Comparison of ENCODE assay signal across 9 cellular contexts in genomic region chr17:83082899-83083367, GRCh38. TPM values are rescaled to one million over a fixed set of nuclear protein-coding genes. Genes with fewer than 3 reads are reported as not detected.
A peak's percentile ranks its signal among the peaks of the same experiment; 100 is the strongest.
DNase-seq lines count a peak whose midpoint lies in the region; ATAC-seq and TF ChIP-seq lines count a peak whose summit lies in the region.
"Had no signal": no experiment of that assay in that cellular context is flagged by ENCODE, and none has a peak within 500 bp of the region (broad histone marks: within the 10 kb centered on the region; RNA-seq: fewer than 3 reads in every experiment).

No MANE protein-coding gene starts in this region.

- peak overlapping the region; percentile 20 for H3K9ac ChIP-seq in mesendoderm (ENCODE audit: low read length)

- no peaks in the 10 kb centered on the region for H3K9me3 ChIP-seq in thoracic aorta

- no peak overlapping the region for H3K4me2 ChIP-seq in mesendoderm (ENCODE audit: low read length)

- H2AK5ac ChIP-seq in mesendoderm (ENCODE audit: low read length), result no peak overlapping the region

- H3K4me1 ChIP-seq in mesendoderm (ENCODE audit: control insufficient read depth, low read depth, low read length) (peaks cover 5% of the 10 kb centered on the region), thoracic aorta (ENCODE audit: control insufficient read depth in 1 of 2, low read depth in 2 of 2) (peaks cover 54 to 76% of the 10 kb centered on the region in 2 donors)

- no peak overlapping the region for H2BK120ac ChIP-seq in mesendoderm (ENCODE audit: low read depth, low read length)

- H4K5ac ChIP-seq in mesendoderm (ENCODE audit: low read length), result no peak overlapping the region

- H3K56ac ChIP-seq in mesendoderm (ENCODE audit: low read length), result peak overlapping the region; percentile 73

- no CpG with 5 or more reads among the region's 21 CpGs for WGBS in mesendoderm (ENCODE audit: extremely low coverage, insufficient coverage, low lambda C conversion rate)

- H3K36me3 ChIP-seq in mesendoderm (ENCODE audit: control insufficient read depth, insufficient read depth, low read length) (no peaks in the 10 kb centered on the region), thoracic aorta (peaks cover 12% of the 10 kb centered on the region)

- peaks cover 8 to 15% of the 10 kb centered on the region in 2 donors for H3K36me3 Mint-ChIP-seq in activated T-cell treated with anti-CD3 and anti-CD28 coated beads, Interleukin-2, amount 50 U/mL, for 72 hours (ENCODE audit: insufficient read depth in 2 of 2)
- peaks cover 51% of the 10 kb centered on the region for H3K36me3 Mint-ChIP-seq in activated T-helper 2 cell treated with anti-CD3 and anti-CD28 coated beads, Interferon-gamma antibody, Interleukin-2, Interleukin-4, amounts not matched to agents 10 μg/mL and 5 μg/mL and 100 μg/mL, durations not matched to agents 14 hours and 24 hours and 36 hours (ENCODE audit: low read depth)

- no peak overlapping the region for H3K18ac ChIP-seq in mesendoderm (ENCODE audit: low read length)

- no peak overlapping the region for H2BK15ac ChIP-seq in mesendoderm (replicated peaks; ENCODE audit: low read depth)

- ATAC-seq in activated T-cell treated with anti-CD3 and anti-CD28 coated beads, Interleukin-2, amount 50 U/mL, for 72 hours (replicated peaks in 1 of 2), result no peak
- ATAC-seq in thoracic aorta (ENCODE audit: insufficient number of reproducible peaks, low FRiP score, low read depth) (no peak), GM21737 (IDR thresholded peaks at IDR 0.05; ENCODE audit: unreplicated experiment) (no peak)

- intact Hi-C loops in activated T-helper 2 cell treated with anti-CD3 and anti-CD28 coated beads, Interferon-gamma antibody, Interleukin-2, Interleukin-4, amounts not matched to agents 10 μg/mL and 5 μg/mL and 100 μg/mL, durations not matched to agents 14 hours and 24 hours and 36 hours (cut with micrococcal nuclease), result no loop called here
- intact Hi-C loops in head of caudate nucleus (cut with DNase I), result no loop called here

- peak overlapping the region; percentile 79 for H3K27ac Mint-ChIP-seq in activated T-cell treated with anti-CD3 and anti-CD28 coated beads, Interleukin-2, amount 50 U/mL, for 72 hours
- H3K27ac Mint-ChIP-seq in activated T-helper 2 cell treated with anti-CD3 and anti-CD28 coated beads, Interferon-gamma antibody, Interleukin-2, Interleukin-4, amounts not matched to agents 10 μg/mL and 5 μg/mL and 100 μg/mL, durations not matched to agents 14 hours and 24 hours and 36 hours, result peak overlapping the region; percentile 93

- H2BK5ac ChIP-seq in mesendoderm (ENCODE audit: low read length), result no peak overlapping the region

- no peaks in the 10 kb centered on the region for H3K9me3 Mint-ChIP-seq in activated T-cell treated with anti-CD3 and anti-CD28 coated beads, Interleukin-2, amount 50 U/mL, for 72 hours
- H3K9me3 Mint-ChIP-seq in activated T-helper 2 cell treated with anti-CD3 and anti-CD28 coated beads, Interferon-gamma antibody, Interleukin-2, Interleukin-4, amounts not matched to agents 10 μg/mL and 5 μg/mL and 100 μg/mL, durations not matched to agents 14 hours and 24 hours and 36 hours, result no peaks in the 10 kb centered on the region

- no peaks in the 10 kb centered on the region for H3K79me1 ChIP-seq in mesendoderm (ENCODE audit: low read length)

- H3K23ac ChIP-seq in mesendoderm (ENCODE audit: low read length), result peak overlapping the region; percentile 83

- H3K4me3 Mint-ChIP-seq in activated T-cell treated with anti-CD3 and anti-CD28 coated beads, Interleukin-2, amount 50 U/mL, for 72 hours, result peak overlapping the region; percentile 80 to 88
- peak overlapping the region; percentile 75 for H3K4me3 Mint-ChIP-seq in activated T-helper 2 cell treated with anti-CD3 and anti-CD28 coated beads, Interferon-gamma antibody, Interleukin-2, Interleukin-4, amounts not matched to agents 10 μg/mL and 5 μg/mL and 100 μg/mL, durations not matched to agents 14 hours and 24 hours and 36 hours (ENCODE audit: low read depth)

- no peaks in the 10 kb centered on the region for H3K79me2 ChIP-seq in mesendoderm (ENCODE audit: control insufficient read depth, insufficient read depth, low read length)

- no peak for TF ChIP-seq CTCF in thoracic aorta (IDR thresholded peaks at IDR 0.05)

- H3K27ac ChIP-seq in mesendoderm (ENCODE audit: low read depth, low read length) (no peak overlapping the region), thoracic aorta (peak overlapping the region; percentile 87 to 94)

- peaks cover 41% of the 10 kb centered on the region for H3K4me1 Mint-ChIP-seq in activated T-cell treated with anti-CD3 and anti-CD28 coated beads, Interleukin-2, amount 50 U/mL, for 72 hours (ENCODE audit: low read depth)
- H3K4me1 Mint-ChIP-seq in activated T-helper 2 cell treated with anti-CD3 and anti-CD28 coated beads, Interferon-gamma antibody, Interleukin-2, Interleukin-4, amounts not matched to agents 10 μg/mL and 5 μg/mL and 100 μg/mL, durations not matched to agents 14 hours and 24 hours and 36 hours (ENCODE audit: low read depth), result peaks cover 39% of the 10 kb centered on the region

- H3K4me3 ChIP-seq in mesendoderm (ENCODE audit: low read length) (no peak overlapping the region), thoracic aorta (peak overlapping the region; percentile 96)

- peaks cover 8% of the 10 kb centered on the region for H3K27me3 ChIP-seq in mesendoderm (ENCODE audit: insufficient read depth, low read length, poor library complexity)
- no peaks in the 10 kb centered on the region for H3K27me3 ChIP-seq in thoracic aorta (replicated peaks; ENCODE audit: insufficient read depth)

- no peak overlapping the region for H4K8ac ChIP-seq in mesendoderm (ENCODE audit: low read depth, low read length)

- no peak overlapping the region for H3K4ac ChIP-seq in mesendoderm (ENCODE audit: low read depth, low read length)

- DNase-seq in activated T-cell treated with anti-CD3 and anti-CD28 coated beads, Interleukin-2, amount 50 U/mL, for 72 hours, result no peak
- no peak for DNase-seq in activated T-cell treated with anti-CD3 and anti-CD28 coated beads, Interleukin-2, amount 50 U/mL, for 48 hours
- no peak for DNase-seq in activated T-helper 2 cell treated with anti-CD3 and anti-CD28 coated beads, Interferon-gamma antibody, Interleukin-2, Interleukin-4, amounts not matched to agents 10 μg/mL and 5 μg/mL and 100 μg/mL, durations not matched to agents 14 hours and 24 hours and 36 hours (ENCODE audit: low spot score)
- DNase-seq in mesendoderm, result peak; percentile 23
- no peak for DNase-seq in thoracic aorta (ENCODE audit: low spot score)
- no peak for DNase-seq in head of caudate nucleus
- DNase-seq in SIG-M5 (lab: John Stamatoyannopoulos, UW), result no peak
- DNase-seq: SHP77 had no signal

- peaks cover 14% of the 10 kb centered on the region for H3K27me3 Mint-ChIP-seq in activated T-cell treated with anti-CD3 and anti-CD28 coated beads, Interleukin-2, amount 50 U/mL, for 72 hours (ENCODE audit: low read depth)
- peaks cover 4% of the 10 kb centered on the region for H3K27me3 Mint-ChIP-seq in activated T-helper 2 cell treated with anti-CD3 and anti-CD28 coated beads, Interferon-gamma antibody, Interleukin-2, Interleukin-4, amounts not matched to agents 10 μg/mL and 5 μg/mL and 100 μg/mL, durations not matched to agents 14 hours and 24 hours and 36 hours (ENCODE audit: low read depth)

RNA-seq across cellular contexts. Expression of gene METRNL, which starts 3.5 kb away (rescaled TPM):
- total RNA-seq in activated T-cell treated with anti-CD3 and anti-CD28 coated beads, Interleukin-2, amount 50 U/mL, for 72 hours, result 100 to 1,000 TPM; 137 to 198 TPM
- total RNA-seq in activated T-helper 2 cell treated with anti-CD3 and anti-CD28 coated beads, Interferon-gamma antibody, Interleukin-2, Interleukin-4, amounts not matched to agents 10 μg/mL and 5 μg/mL and 100 μg/mL, durations not matched to agents 14 hours and 24 hours and 36 hours, result 71.0 and 74.7 TPM in 2 replicates
- 6.8 TPM for polyA plus RNA-seq in mesendoderm (2013, experiment 1 of 2)
- polyA plus RNA-seq in mesendoderm (2013, experiment 2 of 2), result 6.3 TPM
- total RNA-seq in thoracic aorta, result 100 to 1,000 TPM; 141 to 180 TPM
